ENCODE assay signal across 8 cellular contexts in genomic region chrX:69158166-69159040, GRCh38. TPM values are rescaled to one million over a fixed set of nuclear protein-coding genes. Genes with fewer than 3 reads are reported as not detected.
A peak's percentile ranks its signal among the peaks of the same experiment; 100 is the strongest.
DNase-seq lines count a peak whose midpoint lies in the region; ATAC-seq and TF ChIP-seq lines count a peak whose summit lies in the region.

No MANE protein-coding gene starts in this region.

- H3K4ac ChIP-seq in neuronal stem cell (ENCODE audit: low read length) = no peak overlapping the region

- H2AK5ac ChIP-seq in neuronal stem cell (ENCODE audit: low read depth, low read length) = no peak overlapping the region

- H3K18ac ChIP-seq in neuronal stem cell (ENCODE audit: low read length) = no peak overlapping the region

- H3K4me2 ChIP-seq in neuronal stem cell (ENCODE audit: insufficient read depth, low read length, poor library complexity, severe bottlenecking) = no peak overlapping the region

- no peak overlapping the region for H2BK5ac ChIP-seq in neuronal stem cell (ENCODE audit: low read length)

- no peak overlapping the region for H2AFZ ChIP-seq in neuronal stem cell (ENCODE audit: low read length)

- no peak overlapping the region for H2BK120ac ChIP-seq in neuronal stem cell (ENCODE audit: low read depth, low read length)

- no peaks in the 10 kb centered on the region for H3K27me3 ChIP-seq in ascending aorta
- H3K27me3 ChIP-seq in kidney epithelial cell (ENCODE audit: control insufficient read depth, insufficient read depth, low read length) = peaks cover 2% of the 10 kb centered on the region
- H3K27me3 ChIP-seq in neuronal stem cell (ENCODE audit: control insufficient read depth in 3 of 3, insufficient read depth in 3 of 3, low read depth in 1 of 3, low read length in 3 of 3) = peaks cover 0 to 4% (median 0%) of the 10 kb centered on the region in 3 experiments

- H3K4me1 ChIP-seq in ascending aorta (no peaks in the 10 kb centered on the region), neuronal stem cell (ENCODE audit: control insufficient read depth in 2 of 2, insufficient read depth in 1 of 2, low read depth in 1 of 2, low read length in 2 of 2) (peaks cover 4 to 10% of the 10 kb centered on the region in 2 donors)

- DNase-seq in DMS79 treated with DMSO at 0.1 percent for 48 hours (lab: John Stamatoyannopoulos, UW) (peak; percentile 67), NCI-H526 treated with DMSO at 0.1 percent for 48 hours (lab: John Stamatoyannopoulos, UW) (peak; percentile 36), ascending aorta (ENCODE audit: low spot score in 2 of 2) (peak in 1 of 2 donors; percentile 84), kidney epithelial cell (ENCODE audit: low read depth) (peak; percentile 63), superior temporal gyrus (ENCODE audit: extremely low spot score) (peak; percentile 38), neuronal stem cell (ENCODE audit: low spot score) (no peak)

- H3K36me3 ChIP-seq in ascending aorta = peaks cover 0 to 8% of the 10 kb centered on the region in 2 donors
- no peaks in the 10 kb centered on the region for H3K36me3 ChIP-seq in kidney epithelial cell (ENCODE audit: control insufficient read depth, insufficient read depth, low read length)
- H3K36me3 ChIP-seq in neuronal stem cell (replicated peaks in 1 of 2; ENCODE audit: control insufficient read depth in 2 of 2, insufficient read depth in 2 of 2, low read length in 2 of 2) = peaks cover 6 to 47% of the 10 kb centered on the region in 2 donors

- intact Hi-C loops in ascending aorta (cut with DNase I) = no loop called here

- no peak overlapping the region for H3K23ac ChIP-seq in neuronal stem cell (ENCODE audit: low read depth, low read length, poor library complexity)

- H3K9me3 ChIP-seq in ascending aorta (no peaks in the 10 kb centered on the region), neuronal stem cell (replicated peaks in 1 of 2; ENCODE audit: control insufficient read depth in 2 of 2, insufficient read depth in 1 of 2, low read depth in 1 of 2, low read length in 2 of 2) (no peaks in the 10 kb centered on the region)

- peaks cover 6% of the 10 kb centered on the region for H3K79me1 ChIP-seq in neuronal stem cell (ENCODE audit: low read depth, low read length)

- H3K9ac ChIP-seq in neuronal stem cell (ENCODE audit: low read depth, low read length, poor library complexity) = no peak overlapping the region

- WGBS in neuronal stem cell (ENCODE audit: extremely low coverage in 2 of 2, insufficient read length in 2 of 2, insufficient replicate concordance in 1 of 2), 2 donors = no CpG with 5 or more reads among the region's 14 CpGs

- no peak overlapping the region for H2BK12ac ChIP-seq in neuronal stem cell (ENCODE audit: low read length)

- H4K91ac ChIP-seq in neuronal stem cell (ENCODE audit: low read depth, low read length, poor library complexity) = no peak overlapping the region

- TF ChIP-seq CTCF in ascending aorta (IDR thresholded peaks at IDR 0.05) (peak in 2 of 3 experiments; percentile 43 to 50), kidney epithelial cell (IDR thresholded peaks at IDR 0.05; ENCODE audit: insufficient read depth, low read length, poor library complexity, severe bottlenecking) (peak; percentile 55)

- H4K8ac ChIP-seq in neuronal stem cell (ENCODE audit: low read depth, low read length) = no peak overlapping the region

- H3K4me3 ChIP-seq in ascending aorta (no peak overlapping the region), kidney epithelial cell (ENCODE audit: low read depth, low read length) (no peak overlapping the region), neuronal stem cell (ENCODE audit: low read length in 2 of 2) (no peak overlapping the region)

- ATAC-seq in GM19395 (IDR thresholded peaks at IDR 0.05; ENCODE audit: unreplicated experiment) (peak; percentile 92), HG03175 (IDR thresholded peaks at IDR 0.05; ENCODE audit: unreplicated experiment) (peak; percentile 88)

- no peak overlapping the region for H3K14ac ChIP-seq in neuronal stem cell (ENCODE audit: low read length)

- H3K27ac ChIP-seq in ascending aorta (peak overlapping the region in 1 of 2 donors; percentile 31), neuronal stem cell (replicated peaks; ENCODE audit: low read length) (no peak overlapping the region)

- H2BK15ac ChIP-seq in neuronal stem cell (ENCODE audit: low read length) = no peak overlapping the region

RNA-seq across cellular contexts. Expression of gene PJA1, which starts 6.8 kb away (rescaled TPM):
- 26.9 TPM for total RNA-seq in ascending aorta
- 37.4 and 37.8 TPM in 2 replicates for total RNA-seq in kidney epithelial cell
- 68.9 TPM for polyA plus RNA-seq in neuronal stem cell (2013, experiment 1 of 2)
- polyA plus RNA-seq in neuronal stem cell (2013, experiment 2 of 2) = 73.4 TPM
